ENCODE assay signal across 15 cellular contexts in genomic region chr20:61513124-61514017, GRCh38.
DNase-seq lines count a peak whose midpoint lies in the region; ATAC-seq and TF ChIP-seq lines count a peak whose summit lies in the region.
"Had no signal": no experiment of that assay in that cellular context is flagged by ENCODE, and none has a peak within 500 bp of the region (broad histone marks: within the 10 kb centered on the region; RNA-seq: fewer than 3 reads in every experiment).

No MANE protein-coding gene starts in this region.

- H2BK5ac ChIP-seq in H9 (ENCODE audit: insufficient read length, low read length) (no peak overlapping the region), mesenchymal stem cell (ENCODE audit: low read depth, low read length, poor library complexity, severe bottlenecking) (no peak overlapping the region)

- no peak overlapping the region for H3T11ph ChIP-seq in H9 (ENCODE audit: low read length)

- H3K27me3 ChIP-seq in H9 (ENCODE audit: insufficient read depth, low read length) (no peaks in the 10 kb centered on the region; the same call in 1 of the 2 replicates), mesenchymal stem cell (ENCODE audit: control insufficient read depth in 1 of 2, insufficient read depth in 1 of 2, low read length in 2 of 2) (peaks cover 0 to 25% of the 10 kb centered on the region in 2 experiments), smooth muscle cell (ENCODE audit: low read depth) (no peaks in the 10 kb centered on the region)
- H3K27me3 ChIP-seq: BE2C had no signal

- no peaks in the 10 kb centered on the region for H3K9me3 ChIP-seq in H9 (ENCODE audit: control insufficient read depth, low read depth, low read length)
- no peaks in the 10 kb centered on the region for H3K9me3 ChIP-seq in OCI-LY7 (ENCODE audit: low read length)
- no peaks in the 10 kb centered on the region for H3K9me3 ChIP-seq in mesenchymal stem cell (ENCODE audit: control insufficient read depth, low read length)
- no peaks in the 10 kb centered on the region for H3K9me3 ChIP-seq in smooth muscle cell (replicated peaks; ENCODE audit: low read depth)
- H3K9me3 ChIP-seq: BE2C had no signal

- H2BK15ac ChIP-seq in H9 (ENCODE audit: low read depth, low read length) (no peak overlapping the region), mesenchymal stem cell (ENCODE audit: low read depth, poor library complexity, severe bottlenecking) (no peak overlapping the region)

- BruUV-seq in OCI-LY7 (replicated peaks; lab: Mats Ljungman, UMichigan): no TSS peak

- no CpG with 5 or more reads among the region's 17 CpGs for whole genome bisulfite sequencing in H9 (ENCODE audit: extremely low coverage, insufficient read length, low lambda C conversion rate)
- 91% methylated on average over 17 of the region's 17 CpGs for whole genome bisulfite sequencing in mesenchymal stem cell
- WGBS in smooth muscle cell (ENCODE audit: low lambda C conversion rate): 95% methylated on average over 17 of the region's 17 CpGs

- H3K36me3 ChIP-seq in OCI-LY7 (ENCODE audit: insufficient read depth, low read length): no peaks in the 10 kb centered on the region
- H3K36me3 ChIP-seq in mesenchymal stem cell (ENCODE audit: control insufficient read depth in 1 of 2, insufficient read depth in 2 of 2, low read depth in 1 of 2, low read length in 2 of 2): no peaks in the 10 kb centered on the region
- H3K36me3 ChIP-seq in smooth muscle cell (ENCODE audit: low read depth): no peaks in the 10 kb centered on the region
- H3K36me3 ChIP-seq: BE2C had no signal

- H3K18ac ChIP-seq in H9 (ENCODE audit: insufficient read length, low read depth, low read length) (peak overlapping the region; percentile 18), mesenchymal stem cell (ENCODE audit: low read depth in 1 of 2, low read length in 2 of 2) (no peak overlapping the region)

- H3K4me3 Mint-ChIP-seq in H9: no peak overlapping the region
- H3K4me3 Mint-ChIP-seq: CD4-positive, alpha-beta memory T cell; HFFc6 had no signal

- H4K91ac ChIP-seq in H9 (ENCODE audit: insufficient read length, low read depth, low read length) (no peak overlapping the region), mesenchymal stem cell (ENCODE audit: low read length) (no peak overlapping the region)

- intact Hi-C loops in OCI-LY7 (cut with micrococcal nuclease; ENCODE audit: unreplicated experiment): no loop called here
- intact Hi-C loops in posterior vena cava (cut with DNase I): no loop called here

- no peaks in the 10 kb centered on the region for H3K79me2 ChIP-seq in H9 (ENCODE audit: insufficient read depth, low read length)
- no peaks in the 10 kb centered on the region for H3K79me2 ChIP-seq in OCI-LY7 (ENCODE audit: insufficient read depth, low read depth, low read length)
- H3K79me2 ChIP-seq in smooth muscle cell (ENCODE audit: low read depth): no peaks in the 10 kb centered on the region

- H3K9ac ChIP-seq in H9 (ENCODE audit: extremely low read depth, insufficient read length, low read length) (no peak overlapping the region), mesenchymal stem cell (ENCODE audit: low read length) (no peak overlapping the region), smooth muscle cell (ENCODE audit: low read depth) (no peak overlapping the region)

- H3K79me1 ChIP-seq in H9 (ENCODE audit: insufficient read depth, low read depth, low read length, poor library complexity, severe bottlenecking): no peaks in the 10 kb centered on the region
- H3K79me1 ChIP-seq in mesenchymal stem cell (replicated peaks; ENCODE audit: low read length, poor library complexity, severe bottlenecking): peaks cover 2% of the 10 kb centered on the region

- TF ChIP-seq CTCF in H9 (conservative IDR thresholded peaks at IDR 0.05) (no peak), OCI-LY7 (conservative IDR thresholded peaks at IDR 0.05; ENCODE audit: low read length) (no peak), smooth muscle cell (IDR thresholded peaks at IDR 0.05; ENCODE audit: borderline replicate concordance, insufficient read depth, poor library complexity, severe bottlenecking) (no peak)

- no peak overlapping the region for H2AFZ ChIP-seq in H9 (ENCODE audit: low read length)
- 0 out of 2 replicates have a peak overlapping the region, but pooled peaks have one; percentile 8 for H2AFZ ChIP-seq in OCI-LY7 (ENCODE audit: low read length)
- no peak overlapping the region for H2AFZ ChIP-seq in mesenchymal stem cell (ENCODE audit: low read depth, low read length)
- H2AFZ ChIP-seq in smooth muscle cell (ENCODE audit: low read depth): no peak overlapping the region

- POLR2A ChIA-PET in OCI-LY7 (lab: Charles Lee): interaction anchor here (0.5 kb wide), 1 partner anchor 740 kb away, joined by 3 read pairs; no protein-coding TSS in a partner anchor

- H3K4ac ChIP-seq in H9 (ENCODE audit: low read depth, low read length): no peak overlapping the region
- no peak overlapping the region for H3K4ac ChIP-seq in mesenchymal stem cell (ENCODE audit: low read depth in 1 of 2, low read length in 2 of 2)

- no peaks in the 10 kb centered on the region; a peak in 2 of 7 replicates for H3K36me3 Mint-ChIP-seq in H9 (ENCODE audit: insufficient read depth in 1 of 3, low read depth in 3 of 3)
- H3K36me3 Mint-ChIP-seq: CD4-positive, alpha-beta memory T cell had no signal

- H3K4me2 ChIP-seq in H9 (ENCODE audit: insufficient read depth, insufficient read length, low read length) (no peak overlapping the region), OCI-LY7 (ENCODE audit: low read length) (no peak overlapping the region), mesenchymal stem cell (ENCODE audit: low read length, poor library complexity, severe bottlenecking) (peak overlapping the region; percentile 3), smooth muscle cell (no peak overlapping the region)

- peaks cover 7% of the 10 kb centered on the region; the same call in 1 of the 2 replicates for H3K4me1 ChIP-seq in H9 (ENCODE audit: insufficient read depth, low read length)
- H3K4me1 ChIP-seq in OCI-LY7 (ENCODE audit: insufficient read depth, low read length, poor library complexity, severe bottlenecking): peaks cover 8% of the 10 kb centered on the region
- peaks cover 28% of the 10 kb centered on the region for H3K4me1 ChIP-seq in mesenchymal stem cell (ENCODE audit: control insufficient read depth, insufficient read depth, low read depth, low read length)
- H3K4me1 ChIP-seq in smooth muscle cell (ENCODE audit: low read depth): no peaks in the 10 kb centered on the region
- H3K4me1 ChIP-seq: BE2C had no signal

- no peaks in the 10 kb centered on the region for H3K9me2 ChIP-seq in OCI-LY7 (ENCODE audit: insufficient read depth, low read length)

- ATAC-seq in HG02981 (IDR thresholded peaks at IDR 0.05; ENCODE audit: unreplicated experiment) (no peak), GM18517 (IDR thresholded peaks at IDR 0.05; ENCODE audit: unreplicated experiment) (no peak)

- CTCF ChIA-PET in OCI-LY7 (lab: Charles Lee; ENCODE audit: unreplicated experiment): no interaction called here

- H3K27ac Mint-ChIP-seq in H9: no peak overlapping the region
- H3K27ac Mint-ChIP-seq: HFFc6 had no signal

- H4K20me1 ChIP-seq in H9 (ENCODE audit: control insufficient read depth, insufficient read depth, insufficient read length) (no peaks in the 10 kb centered on the region), OCI-LY7 (ENCODE audit: insufficient read depth, low read length) (no peaks in the 10 kb centered on the region), smooth muscle cell (ENCODE audit: low read depth) (no peaks in the 10 kb centered on the region)

- H2BK12ac ChIP-seq in H9 (ENCODE audit: insufficient read length, low read depth, low read length): no peak overlapping the region
- H2BK12ac ChIP-seq in mesenchymal stem cell (ENCODE audit: low read length in 2 of 2): peak overlapping the region in 1 of 2 experiments; percentile 21

- H3K4me1 Mint-ChIP-seq in H9: peaks cover 33 to 41% of the 10 kb centered on the region in 2 experiments
- H3K4me1 Mint-ChIP-seq: CD4-positive, alpha-beta memory T cell had no signal

- H3K56ac ChIP-seq in H9 (ENCODE audit: insufficient read length, low read depth, low read length): no peak overlapping the region

- no peak overlapping the region for H3K27ac ChIP-seq in H9 (ENCODE audit: insufficient read length, low read depth, low read length)
- no peak overlapping the region for H3K27ac ChIP-seq in OCI-LY7 (ENCODE audit: low read depth, low read length, poor library complexity, severe bottlenecking)
- H3K27ac ChIP-seq in mesenchymal stem cell (ENCODE audit: low read length, poor library complexity, severe bottlenecking): peak overlapping the region; percentile 58
- no peak overlapping the region for H3K27ac ChIP-seq in smooth muscle cell (ENCODE audit: low read depth)
- H3K27ac ChIP-seq: C4-2B had no signal

- no peak for DNase-seq in H9
- DNase-seq in OCI-LY7 (ENCODE audit: low spot score): no peak
- DNase-seq in mesenchymal stem cell: no peak
- DNase-seq in posterior vena cava (ENCODE audit: low spot score): peak; percentile 59
- DNase-seq in smooth muscle cell (lab: John Stamatoyannopoulos, UW; ENCODE audit: unreplicated experiment): no peak
- DNase-seq: BE2C; CD4-positive, alpha-beta memory T cell; DMS153; DMS79 treated with DMSO at 0.1 percent for 48 hours; EL; HCEC 1CT; HFFc6 had no signal

- H3K23ac ChIP-seq in H9 (ENCODE audit: insufficient read length, low read depth, low read length): no peak overlapping the region
- H3K23ac ChIP-seq in mesenchymal stem cell (ENCODE audit: low read length in 2 of 2): no peak overlapping the region

- H3K27me3 Mint-ChIP-seq in H9 (ENCODE audit: low read depth): peaks cover 22% of the 10 kb centered on the region
- H3K27me3 Mint-ChIP-seq: CD4-positive, alpha-beta memory T cell had no signal

- no peaks in the 10 kb centered on the region for H3K23me2 ChIP-seq in H9 (ENCODE audit: insufficient read length, low read depth, low read length, poor library complexity, severe bottlenecking)

- H4K5ac ChIP-seq in H9 (ENCODE audit: insufficient read length, low read depth, low read length): no peak overlapping the region

- no peaks in the 10 kb centered on the region for H3K9me3 Mint-ChIP-seq in H9

- no peaks in the 10 kb centered on the region for H3F3A ChIP-seq in smooth muscle cell (ENCODE audit: low read depth)

- no peak overlapping the region for H2BK20ac ChIP-seq in H9 (ENCODE audit: low read depth, low read length, poor library complexity, severe bottlenecking)

- H3K4me3 ChIP-seq in OCI-LY7 (ENCODE audit: low read depth, low read length, poor library complexity, severe bottlenecking): no peak overlapping the region
- no peak overlapping the region for H3K4me3 ChIP-seq in mesenchymal stem cell (ENCODE audit: insufficient read depth in 1 of 2, low read depth in 1 of 2, low read length in 2 of 2)
- no peak overlapping the region for H3K4me3 ChIP-seq in smooth muscle cell

- no peak overlapping the region for H2AK5ac ChIP-seq in H9 (ENCODE audit: insufficient read length, low read length)
- H2AK5ac ChIP-seq in mesenchymal stem cell (ENCODE audit: low read length, severe bottlenecking): peak overlapping the region; percentile 87

- H4K8ac ChIP-seq in H9 (replicated peaks; ENCODE audit: insufficient read length, low read depth, low read length) (no peak overlapping the region), mesenchymal stem cell (ENCODE audit: low read length) (no peak overlapping the region)

- H3K14ac ChIP-seq in H9 (ENCODE audit: insufficient read depth, low read length): peak overlapping the region; percentile 55; the same call in 1 of the 2 replicates
- H3K14ac ChIP-seq in mesenchymal stem cell (ENCODE audit: low read length in 2 of 2): no peak overlapping the region

- no peak overlapping the region for H2BK120ac ChIP-seq in H9 (ENCODE audit: low read depth, low read length, poor library complexity, severe bottlenecking)
- H2BK120ac ChIP-seq in mesenchymal stem cell (ENCODE audit: low read depth, low read length): no peak overlapping the region
